In the genomic region with DNA sequence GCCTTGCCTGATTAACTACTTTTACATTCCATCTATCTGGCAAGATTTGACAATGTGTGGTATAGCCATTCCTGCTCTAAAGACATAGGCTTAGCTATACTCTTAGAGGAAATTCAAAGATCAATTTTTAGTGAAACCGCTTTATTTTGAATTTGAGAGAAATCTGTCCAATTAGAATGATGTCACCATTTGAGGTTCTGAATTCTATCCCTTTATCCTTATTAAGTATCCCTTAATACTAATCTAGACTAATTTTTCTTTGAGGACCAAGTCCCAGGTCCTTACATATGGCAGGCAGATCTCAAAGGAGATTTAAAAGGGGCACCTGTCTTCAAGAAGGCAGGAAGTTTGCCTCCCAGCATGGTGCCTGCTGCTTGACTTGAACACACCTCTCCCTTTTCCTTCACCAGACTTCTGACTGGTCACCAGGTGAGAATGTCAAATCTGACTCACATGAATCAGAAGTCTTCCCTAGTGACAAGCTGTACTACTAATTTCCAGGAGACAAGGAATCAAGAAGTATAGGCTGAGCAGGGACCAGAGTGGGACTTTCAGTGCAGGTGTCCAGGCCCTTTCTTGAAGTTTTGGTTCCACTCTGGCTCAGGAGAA, we compare ENCODE assay signal across 1 cellular context.
TF ChIP-seq lines count a peak whose summit lies in the region.

No MANE protein-coding gene starts in this region.

TF ChIP-seq in HEK293, 187 proteins besides CTCF, POLR2A, EP300 and RAD21:
- TF ChIP-seq ZNF223 (tag by site-specific recombination; IDR thresholded peaks at IDR 0.05) = no peak
- TF ChIP-seq, protein P1, sequence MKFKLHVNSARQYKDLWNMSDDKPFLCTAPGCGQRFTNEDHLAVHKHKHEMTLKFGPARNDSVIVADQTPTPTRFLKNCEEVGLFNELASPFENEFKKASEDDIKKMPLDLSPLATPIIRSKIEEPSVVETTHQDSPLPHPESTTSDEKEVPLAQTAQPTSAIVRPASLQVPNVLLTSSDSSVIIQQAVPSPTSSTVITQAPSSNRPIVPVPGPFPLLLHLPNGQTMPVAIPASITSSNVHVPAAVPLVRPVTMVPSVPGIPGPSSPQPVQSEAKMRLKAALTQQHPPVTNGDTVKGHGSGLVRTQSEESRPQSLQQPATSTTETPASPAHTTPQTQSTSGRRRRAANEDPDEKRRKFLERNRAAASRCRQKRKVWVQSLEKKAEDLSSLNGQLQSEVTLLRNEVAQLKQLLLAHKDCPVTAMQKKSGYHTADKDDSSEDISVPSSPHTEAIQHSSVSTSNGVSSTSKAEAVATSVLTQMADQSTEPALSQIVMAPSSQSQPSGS (tag by site-specific recombination; IDR thresholded peaks at IDR 0.05; ENCODE audit: low read depth) = peak; percentile 64; the same call in 1 of the 2 replicates
